In genomic region chrX:50978920-50979660, GRCh38 we compare ENCODE assay signal across 1 cellular context.
TF ChIP-seq lines count a peak whose summit lies in the region.

No MANE protein-coding gene starts in this region.

TF ChIP-seq in K562, 482 proteins besides CTCF, POLR2A, EP300 and RAD21 (continued from another document):
- TF ChIP-seq ZNF398 (CRISPR knock-in tag; IDR thresholded peaks at IDR 0.05), result no peak
- no peak for TF ChIP-seq U2AF2 (optimal IDR thresholded peaks at IDR 0.05; ENCODE audit: low read depth, low read length)
- no peak for TF ChIP-seq ZSCAN32 (CRISPR knock-in tag; IDR thresholded peaks at IDR 0.05)
- no peak for TF ChIP-seq SAFB (IDR thresholded peaks at IDR 0.05; ENCODE audit: borderline replicate concordance, low read depth, low read length)
- TF ChIP-seq MCM7 (IDR thresholded peaks at IDR 0.05), result no peak
- TF ChIP-seq PHB2 (IDR thresholded peaks at IDR 0.05; ENCODE audit: low read depth), result no peak
- TF ChIP-seq CBX5 (IDR thresholded peaks at IDR 0.05; ENCODE audit: borderline replicate concordance, low read depth), result no peak
- no peak for TF ChIP-seq ZNF57 (CRISPR knock-in tag; IDR thresholded peaks at IDR 0.05)
- TF ChIP-seq KAT2B (IDR thresholded peaks at IDR 0.05; ENCODE audit: low read depth, low read length), result no peak
- TF ChIP-seq NR4A1 (CRISPR knock-in tag; IDR thresholded peaks at IDR 0.05), result no peak
- no peak for TF ChIP-seq NR4A1 (tag; IDR thresholded peaks at IDR 0.05)
- TF ChIP-seq NFXL1 (CRISPR knock-in tag; IDR thresholded peaks at IDR 0.05), result no peak
- TF ChIP-seq SMAD3 (CRISPR knock-in tag; conservative IDR thresholded peaks at IDR 0.05), result no peak
TF ChIP-seq in K562: peak in this region for 0.
